Comparison of ENCODE assay signal across 8 cellular contexts in genomic region chr17:57892146-57892819, GRCh38. TPM values are rescaled to one million over a fixed set of nuclear protein-coding genes. Genes with fewer than 3 reads are reported as not detected.
A peak's percentile ranks its signal among the peaks of the same experiment; 100 is the strongest.
DNase-seq lines count a peak whose midpoint lies in the region; ATAC-seq lines count a peak whose summit lies in the region.

No MANE protein-coding gene starts in this region.

- no peaks in the 10 kb centered on the region for H3K9me3 Mint-ChIP-seq in activated CD4-positive, alpha-beta T cell treated with anti-CD3 and anti-CD28 coated beads for 36 hours (ENCODE audit: low read depth)

- intact Hi-C loops in activated CD4-positive, alpha-beta T cell treated with anti-CD3 and anti-CD28 coated beads for 36 hours (cut with DNase I, micrococcal nuclease), result loop anchor here (1.0 to 2.0 kb wide), 5 partner anchors 103 to 280 kb away; no protein-coding TSS in a partner anchor

- H3K4me1 Mint-ChIP-seq in activated CD4-positive, alpha-beta T cell treated with anti-CD3 and anti-CD28 coated beads for 36 hours, result peaks cover 3% of the 10 kb centered on the region

- no peaks in the 10 kb centered on the region for H3K36me3 Mint-ChIP-seq in activated CD4-positive, alpha-beta T cell treated with anti-CD3 and anti-CD28 coated beads for 36 hours (ENCODE audit: low read depth)

- H3K27me3 Mint-ChIP-seq in activated CD4-positive, alpha-beta T cell treated with anti-CD3 and anti-CD28 coated beads for 36 hours, result no peaks in the 10 kb centered on the region

- CTCF ChIA-PET in activated CD4-positive, alpha-beta T cell treated with anti-CD3 and anti-CD28 coated beads for 36 hours (lab: Charles Lee), result interaction anchor here (0.5 to 6.3 kb wide), 26 partner anchors 8 to 1081 kb away, joined by 3 to 65 read pairs (median 4); no protein-coding TSS in a partner anchor

- ATAC-seq in GM21619 (IDR thresholded peaks at IDR 0.05; ENCODE audit: unreplicated experiment), result peak; percentile 47
- peak; percentile 98 for ATAC-seq in activated CD4-positive, alpha-beta T cell treated with anti-CD3 and anti-CD28 coated beads for 36 hours
- no peak for ATAC-seq in HG03571 (IDR thresholded peaks at IDR 0.05; ENCODE audit: unreplicated experiment)

- H3K27me3 ChIP-seq in layer of hippocampus (ENCODE audit: control insufficient read depth, insufficient read depth, low read length), result no peaks in the 10 kb centered on the region

- peak overlapping the region; percentile 98 for H3K27ac ChIP-seq in layer of hippocampus (ENCODE audit: low read depth, low read length)

- POLR2A ChIA-PET in activated CD4-positive, alpha-beta T cell treated with anti-CD3 and anti-CD28 coated beads for 36 hours (lab: Charles Lee), result no interaction called here

- peak; percentile 87 for DNase-seq in AG20443 (ENCODE audit: low spot score)
- peak; percentile 70 for DNase-seq in NCI-H2227 treated with DMSO at 0.1 percent for 48 hours (lab: John Stamatoyannopoulos, UW)
- peak; percentile 89 for DNase-seq in activated CD4-positive, alpha-beta T cell treated with anti-CD3 and anti-CD28 coated beads for 36 hours
- DNase-seq in cerebellar cortex (ENCODE audit: low spot score), result peak; percentile 85
- peak; percentile 87 for DNase-seq in stimulated activated CD4-positive, alpha-beta T cell treated with anti-CD3 and anti-CD28 coated beads, Interleukin-15, amount 100 ng/mL, for 24 hours

- no peak overlapping the region for H3K4me3 Mint-ChIP-seq in activated CD4-positive, alpha-beta T cell treated with anti-CD3 and anti-CD28 coated beads for 36 hours

- no peak overlapping the region for H3K27ac Mint-ChIP-seq in activated CD4-positive, alpha-beta T cell treated with anti-CD3 and anti-CD28 coated beads for 36 hours

RNA-seq across cellular contexts. Expression of gene MRPS23, which starts 42.4 kb away (rescaled TPM):
- total RNA-seq in activated CD4-positive, alpha-beta T cell treated with anti-CD3 and anti-CD28 coated beads for 36 hours, result 10 to 100 TPM; 42.6 to 69.7 TPM
